Comparison of ENCODE assay signal across 1 cellular context in genomic region chr2:38600242-38600891, GRCh38.
TF ChIP-seq lines count a peak whose summit lies in the region.

No MANE protein-coding gene starts in this region.

TF ChIP-seq in K562, 482 proteins besides CTCF, POLR2A, EP300 and RAD21 (continued from another document):
- TF ChIP-seq AFF1 (IDR thresholded peaks at IDR 0.05; ENCODE audit: low read depth in 1 of 2, partially characterized antibody in 2 of 2) (peak; percentile 46 to 65), BCOR (IDR thresholded peaks at IDR 0.05) (peak; percentile 40; the same call in 1 of the 2 replicates), SMARCA5 (IDR thresholded peaks at IDR 0.05) (peak; percentile 80)
TF ChIP-seq in K562: peak in this region for 27.
